1 cellular context compared by ENCODE assay signal in the genomic region with DNA sequence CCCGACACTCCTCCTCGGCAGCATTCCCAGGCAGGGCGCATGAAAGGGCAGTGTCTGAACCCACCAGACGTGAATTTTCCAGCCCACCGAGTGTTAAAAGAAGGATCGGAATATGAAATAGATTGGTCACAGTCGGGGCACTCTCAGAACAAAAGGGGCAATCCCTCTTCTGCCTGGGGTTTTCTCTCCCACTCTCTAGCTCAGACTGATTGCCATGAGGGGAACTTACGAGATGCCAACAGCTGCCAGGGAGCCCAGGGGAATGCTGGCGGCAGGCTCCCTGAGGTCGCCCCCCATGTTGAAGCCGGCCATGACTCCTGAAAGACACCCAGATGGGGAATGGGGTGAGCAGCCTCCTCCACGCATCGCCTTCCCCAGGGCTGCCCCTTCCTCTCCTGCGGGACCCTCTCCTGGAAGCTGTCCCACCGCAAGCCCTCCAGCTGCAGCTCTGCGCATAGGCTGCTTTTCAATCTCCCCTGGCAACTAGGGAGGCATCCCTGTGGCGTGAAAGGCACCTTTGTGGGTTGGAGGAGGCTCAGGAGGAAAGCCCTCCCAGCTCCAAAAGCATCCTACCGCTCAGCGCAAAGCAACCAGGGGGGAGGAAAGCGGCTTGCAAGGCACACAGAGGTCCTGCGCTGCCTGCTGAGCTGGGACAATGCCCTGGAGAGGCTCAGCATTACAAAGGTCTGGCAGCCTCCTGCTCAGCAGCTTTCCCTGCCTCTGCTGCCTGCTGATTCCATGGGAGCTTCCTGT.
A peak's percentile ranks its signal among the peaks of the same experiment; 100 is the strongest.
TF ChIP-seq lines count a peak whose summit lies in the region.

No MANE protein-coding gene starts in this region.

TF ChIP-seq in GM12878, 131 proteins besides CTCF, POLR2A, EP300 and RAD21 (continued from another document):
- TF ChIP-seq, protein P1, sequence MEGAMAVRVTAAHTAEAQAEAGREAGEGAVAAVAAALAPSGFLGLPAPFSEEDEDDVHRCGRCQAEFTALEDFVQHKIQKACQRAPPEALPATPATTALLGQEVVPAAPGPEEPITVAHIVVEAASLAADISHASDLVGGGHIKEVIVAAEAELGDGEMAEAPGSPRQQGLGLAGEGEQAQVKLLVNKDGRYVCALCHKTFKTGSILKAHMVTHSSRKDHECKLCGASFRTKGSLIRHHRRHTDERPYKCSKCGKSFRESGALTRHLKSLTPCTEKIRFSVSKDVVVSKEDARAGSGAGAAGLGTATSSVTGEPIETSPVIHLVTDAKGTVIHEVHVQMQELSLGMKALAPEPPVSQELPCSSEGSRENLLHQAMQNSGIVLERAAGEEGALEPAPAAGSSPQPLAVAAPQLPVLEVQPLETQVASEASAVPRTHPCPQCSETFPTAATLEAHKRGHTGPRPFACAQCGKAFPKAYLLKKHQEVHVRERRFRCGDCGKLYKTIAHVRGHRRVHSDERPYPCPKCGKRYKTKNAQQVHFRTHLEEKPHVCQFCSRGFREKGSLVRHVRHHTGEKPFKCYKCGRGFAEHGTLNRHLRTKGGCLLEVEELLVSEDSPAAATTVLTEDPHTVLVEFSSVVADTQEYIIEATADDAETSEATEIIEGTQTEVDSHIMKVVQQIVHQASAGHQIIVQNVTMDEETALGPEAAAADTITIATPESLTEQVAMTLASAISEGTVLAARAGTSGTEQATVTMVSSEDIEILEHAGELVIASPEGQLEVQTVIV (IDR thresholded peaks at IDR 0.05; ENCODE audit: borderline replicate concordance, partially characterized antibody): no peak
- TF ChIP-seq, protein P2, sequence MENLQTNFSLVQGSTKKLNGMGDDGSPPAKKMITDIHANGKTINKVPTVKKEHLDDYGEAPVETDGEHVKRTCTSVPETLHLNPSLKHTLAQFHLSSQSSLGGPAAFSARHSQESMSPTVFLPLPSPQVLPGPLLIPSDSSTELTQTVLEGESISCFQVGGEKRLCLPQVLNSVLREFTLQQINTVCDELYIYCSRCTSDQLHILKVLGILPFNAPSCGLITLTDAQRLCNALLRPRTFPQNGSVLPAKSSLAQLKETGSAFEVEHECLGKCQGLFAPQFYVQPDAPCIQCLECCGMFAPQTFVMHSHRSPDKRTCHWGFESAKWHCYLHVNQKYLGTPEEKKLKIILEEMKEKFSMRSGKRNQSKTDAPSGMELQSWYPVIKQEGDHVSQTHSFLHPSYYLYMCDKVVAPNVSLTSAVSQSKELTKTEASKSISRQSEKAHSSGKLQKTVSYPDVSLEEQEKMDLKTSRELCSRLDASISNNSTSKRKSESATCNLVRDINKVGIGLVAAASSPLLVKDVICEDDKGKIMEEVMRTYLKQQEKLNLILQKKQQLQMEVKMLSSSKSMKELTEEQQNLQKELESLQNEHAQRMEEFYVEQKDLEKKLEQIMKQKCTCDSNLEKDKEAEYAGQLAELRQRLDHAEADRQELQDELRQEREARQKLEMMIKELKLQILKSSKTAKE (IDR thresholded peaks at IDR 0.05; ENCODE audit: low read depth, poor library complexity, severe bottlenecking): no peak
- TF ChIP-seq, protein P3, sequence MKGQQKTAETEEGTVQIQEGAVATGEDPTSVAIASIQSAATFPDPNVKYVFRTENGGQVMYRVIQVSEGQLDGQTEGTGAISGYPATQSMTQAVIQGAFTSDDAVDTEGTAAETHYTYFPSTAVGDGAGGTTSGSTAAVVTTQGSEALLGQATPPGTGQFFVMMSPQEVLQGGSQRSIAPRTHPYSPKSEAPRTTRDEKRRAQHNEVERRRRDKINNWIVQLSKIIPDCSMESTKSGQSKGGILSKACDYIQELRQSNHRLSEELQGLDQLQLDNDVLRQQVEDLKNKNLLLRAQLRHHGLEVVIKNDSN (IDR thresholded peaks at IDR 0.05; ENCODE audit: borderline replicate concordance, extremely low read length, insufficient read depth, low read depth, low read length): no peak
- TF ChIP-seq ZZZ3 (IDR thresholded peaks at IDR 0.05; ENCODE audit: control insufficient read depth, insufficient read length, low read depth) (no peak), SIX5 (IDR thresholded peaks at IDR 0.05; ENCODE audit: low read depth, low read length, severe bottlenecking) (no peak), PAX5 (IDR thresholded peaks at IDR 0.05; ENCODE audit: borderline replicate concordance, low read depth, low read length) (peak; percentile 69; the same call in 1 of the 2 replicates), TCF12 (IDR thresholded peaks at IDR 0.05; ENCODE audit: low read depth, low read length) (0 out of 2 replicates have a peak, but pooled peaks have one; percentile 23), YY1 (IDR thresholded peaks at IDR 0.05; ENCODE audit: low read depth, low read length) (0 out of 2 replicates have a peak, but pooled peaks have one; percentile 4), BACH1 (IDR thresholded peaks at IDR 0.05; ENCODE audit: borderline replicate concordance) (no peak), EED (IDR thresholded peaks at IDR 0.05; ENCODE audit: low read depth) (peak; percentile 80), RUNX3 (IDR thresholded peaks at IDR 0.05; ENCODE audit: low read length) (peak; percentile 22)
- TF ChIP-seq, protein P4, sequence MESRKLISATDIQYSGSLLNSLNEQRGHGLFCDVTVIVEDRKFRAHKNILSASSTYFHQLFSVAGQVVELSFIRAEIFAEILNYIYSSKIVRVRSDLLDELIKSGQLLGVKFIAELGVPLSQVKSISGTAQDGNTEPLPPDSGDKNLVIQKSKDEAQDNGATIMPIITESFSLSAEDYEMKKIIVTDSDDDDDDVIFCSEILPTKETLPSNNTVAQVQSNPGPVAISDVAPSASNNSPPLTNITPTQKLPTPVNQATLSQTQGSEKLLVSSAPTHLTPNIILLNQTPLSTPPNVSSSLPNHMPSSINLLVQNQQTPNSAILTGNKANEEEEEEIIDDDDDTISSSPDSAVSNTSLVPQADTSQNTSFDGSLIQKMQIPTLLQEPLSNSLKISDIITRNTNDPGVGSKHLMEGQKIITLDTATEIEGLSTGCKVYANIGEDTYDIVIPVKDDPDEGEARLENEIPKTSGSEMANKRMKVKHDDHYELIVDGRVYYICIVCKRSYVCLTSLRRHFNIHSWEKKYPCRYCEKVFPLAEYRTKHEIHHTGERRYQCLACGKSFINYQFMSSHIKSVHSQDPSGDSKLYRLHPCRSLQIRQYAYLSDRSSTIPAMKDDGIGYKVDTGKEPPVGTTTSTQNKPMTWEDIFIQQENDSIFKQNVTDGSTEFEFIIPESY (IDR thresholded peaks at IDR 0.05): peak; percentile 98
- TF ChIP-seq, protein P5, sequence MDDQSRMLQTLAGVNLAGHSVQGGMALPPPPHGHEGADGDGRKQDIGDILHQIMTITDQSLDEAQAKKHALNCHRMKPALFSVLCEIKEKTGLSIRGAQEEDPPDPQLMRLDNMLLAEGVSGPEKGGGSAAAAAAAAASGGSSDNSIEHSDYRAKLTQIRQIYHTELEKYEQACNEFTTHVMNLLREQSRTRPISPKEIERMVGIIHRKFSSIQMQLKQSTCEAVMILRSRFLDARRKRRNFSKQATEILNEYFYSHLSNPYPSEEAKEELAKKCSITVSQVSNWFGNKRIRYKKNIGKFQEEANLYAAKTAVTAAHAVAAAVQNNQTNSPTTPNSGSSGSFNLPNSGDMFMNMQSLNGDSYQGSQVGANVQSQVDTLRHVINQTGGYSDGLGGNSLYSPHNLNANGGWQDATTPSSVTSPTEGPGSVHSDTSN (IDR thresholded peaks at IDR 0.05; ENCODE audit: insufficient replicate concordance, low read depth, low read length): no peak
